In genomic region chr5:91311697-91312501, GRCh38 we compare ENCODE assay signal across 1 cellular context.
TF ChIP-seq lines count a peak whose summit lies in the region.

No MANE protein-coding gene starts in this region.

TF ChIP-seq in K562, 482 proteins besides CTCF, POLR2A, EP300 and RAD21 (continued from another document):
- TF ChIP-seq ZBTB40 (IDR thresholded peaks at IDR 0.05) (peak; percentile 28; the same call in 1 of the 2 replicates), ZBTB40 (CRISPR knock-in tag; IDR thresholded peaks at IDR 0.05) (no peak), TRIM28 (IDR thresholded peaks at IDR 0.05) (no peak), ZKSCAN3 (CRISPR knock-in tag; IDR thresholded peaks at IDR 0.05) (0 out of 2 replicates have a peak, but pooled peaks have one; percentile 5), HDAC2 (IDR thresholded peaks at IDR 0.05) (0 out of 2 replicates have a peak, but pooled peaks have one; percentile 60), CHCHD3 (CRISPR knock-in tag; IDR thresholded peaks at IDR 0.05) (no peak), SPI1 (IDR thresholded peaks at IDR 0.05; ENCODE audit: borderline replicate concordance, low read depth, low read length) (peak; percentile 40; the same call in 1 of the 2 replicates), PREB (CRISPR knock-in tag; IDR thresholded peaks at IDR 0.05) (no peak), NFIX (CRISPR knock-in tag; IDR thresholded peaks at IDR 0.05; ENCODE audit: low read depth) (no peak), CBFA2T3 (IDR thresholded peaks at IDR 0.05) (peak; percentile 32; the same call in 1 of the 2 replicates), GABPB1 (CRISPR knock-in tag; IDR thresholded peaks at IDR 0.05) (peak; percentile 52; the same call in 1 of the 2 replicates), EGR1 (conservative IDR thresholded peaks at IDR 0.05) (peak; percentile 34), GTF3C2 (IDR thresholded peaks at IDR 0.05; ENCODE audit: borderline replicate concordance, extremely low read depth, insufficient read length) (no peak), KLF16 (IDR thresholded peaks at IDR 0.05) (no peak), RCOR1 (IDR thresholded peaks at IDR 0.05; ENCODE audit: borderline replicate concordance in 1 of 2, low read depth in 2 of 2, low read length in 2 of 2) (peak in 1 of 2 experiments; percentile 72; a peak in 2 of 4 replicates), RBBP5 (IDR thresholded peaks at IDR 0.05; ENCODE audit: borderline replicate concordance, insufficient read depth, low read length, poor library complexity, severe bottlenecking) (no peak), BACH1 (tag; IDR thresholded peaks at IDR 0.05) (peak; percentile 31; the same call in 1 of the 2 replicates), SMARCA4 (IDR thresholded peaks at IDR 0.05) (peak; percentile 21; the same call in 1 of the 2 replicates), JUND (IDR thresholded peaks at IDR 0.05; ENCODE audit: borderline replicate concordance, low read depth, low read length) (0 out of 2 replicates have a peak, but pooled peaks have one; percentile 43), JUND (tag; IDR thresholded peaks at IDR 0.05; ENCODE audit: borderline replicate concordance, low read depth, low read length) (no peak; the same call in 2 of the 3 replicates), FOSL1 (tag; conservative IDR thresholded peaks at IDR 0.05) (peak; percentile 89), CTBP1 (IDR thresholded peaks at IDR 0.05; ENCODE audit: borderline replicate concordance) (0 out of 2 replicates have a peak, but pooled peaks have one; percentile 8), NR2C2 (CRISPR knock-in tag; IDR thresholded peaks at IDR 0.05) (no peak), NR2C2 (tag; IDR thresholded peaks at IDR 0.05) (peak; percentile 22; the same call in 1 of the 2 replicates)
- TF ChIP-seq, protein P1, sequence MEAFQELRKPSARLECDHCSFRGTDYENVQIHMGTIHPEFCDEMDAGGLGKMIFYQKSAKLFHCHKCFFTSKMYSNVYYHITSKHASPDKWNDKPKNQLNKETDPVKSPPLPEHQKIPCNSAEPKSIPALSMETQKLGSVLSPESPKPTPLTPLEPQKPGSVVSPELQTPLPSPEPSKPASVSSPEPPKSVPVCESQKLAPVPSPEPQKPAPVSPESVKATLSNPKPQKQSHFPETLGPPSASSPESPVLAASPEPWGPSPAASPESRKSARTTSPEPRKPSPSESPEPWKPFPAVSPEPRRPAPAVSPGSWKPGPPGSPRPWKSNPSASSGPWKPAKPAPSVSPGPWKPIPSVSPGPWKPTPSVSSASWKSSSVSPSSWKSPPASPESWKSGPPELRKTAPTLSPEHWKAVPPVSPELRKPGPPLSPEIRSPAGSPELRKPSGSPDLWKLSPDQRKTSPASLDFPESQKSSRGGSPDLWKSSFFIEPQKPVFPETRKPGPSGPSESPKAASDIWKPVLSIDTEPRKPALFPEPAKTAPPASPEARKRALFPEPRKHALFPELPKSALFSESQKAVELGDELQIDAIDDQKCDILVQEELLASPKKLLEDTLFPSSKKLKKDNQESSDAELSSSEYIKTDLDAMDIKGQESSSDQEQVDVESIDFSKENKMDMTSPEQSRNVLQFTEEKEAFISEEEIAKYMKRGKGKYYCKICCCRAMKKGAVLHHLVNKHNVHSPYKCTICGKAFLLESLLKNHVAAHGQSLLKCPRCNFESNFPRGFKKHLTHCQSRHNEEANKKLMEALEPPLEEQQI (IDR thresholded peaks at IDR 0.05) = no peak
- TF ChIP-seq, protein P2, sequence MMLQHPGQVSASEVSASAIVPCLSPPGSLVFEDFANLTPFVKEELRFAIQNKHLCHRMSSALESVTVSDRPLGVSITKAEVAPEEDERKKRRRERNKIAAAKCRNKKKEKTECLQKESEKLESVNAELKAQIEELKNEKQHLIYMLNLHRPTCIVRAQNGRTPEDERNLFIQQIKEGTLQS (IDR thresholded peaks at IDR 0.05) = peak; percentile 47; the same call in 1 of the 2 replicates
- TF ChIP-seq, protein P2 (CRISPR knock-in tag; conservative IDR thresholded peaks at IDR 0.05) = no peak
